In genomic region chr20:44988772-44989171, GRCh38 we compare ENCODE assay signal across 1 cellular context.
A peak's percentile ranks its signal among the peaks of the same experiment; 100 is the strongest.
TF ChIP-seq lines count a peak whose summit lies in the region.

No MANE protein-coding gene starts in this region.

TF ChIP-seq in K562, 482 proteins besides CTCF, POLR2A, EP300 and RAD21:
- TF ChIP-seq CREB5 (CRISPR knock-in tag; IDR thresholded peaks at IDR 0.05) (no peak), SNIP1 (IDR thresholded peaks at IDR 0.05; ENCODE audit: low read depth) (no peak), ZNF146 (CRISPR knock-in tag; IDR thresholded peaks at IDR 0.05; ENCODE audit: unreplicated experiment) (peak; percentile 42), ZNF24 (IDR thresholded peaks at IDR 0.05) (peak; percentile 31; the same call in 1 of the 2 replicates)
TF ChIP-seq in K562: peak in this region for 2.
